Comparison of ENCODE assay signal across 10 cellular contexts in genomic region chr17:44211281-44212265, GRCh38. TPM values are rescaled to one million over a fixed set of nuclear protein-coding genes. Genes with fewer than 3 reads are reported as not detected.
DNase-seq lines count a peak whose midpoint lies in the region; ATAC-seq and TF ChIP-seq lines count a peak whose summit lies in the region.
"Had no signal": no experiment of that assay in that cellular context is flagged by ENCODE, and none has a peak within 500 bp of the region (broad histone marks: within the 10 kb centered on the region; RNA-seq: fewer than 3 reads in every experiment).

No MANE protein-coding gene starts in this region.

- no peaks in the 10 kb centered on the region for H3K27me3 Mint-ChIP-seq in activated naive CD4-positive, alpha-beta T cell treated with anti-CD3 and anti-CD28 coated beads, Interleukin-2, amount 10 ng/mL, durations not matched to agents 7 days and 5 days
- no peaks in the 10 kb centered on the region for H3K27me3 Mint-ChIP-seq in activated naive CD8-positive, alpha-beta T cell treated with anti-CD3 and anti-CD28 coated beads for 36 hours

- no peak for DNase-seq in activated naive CD4-positive, alpha-beta T cell treated with anti-CD3 and anti-CD28 coated beads, Interleukin-2, amount 10 ng/mL, durations not matched to agents 7 days and 5 days
- no peak for DNase-seq in activated naive CD4-positive, alpha-beta T cell treated with anti-CD3 and anti-CD28 coated beads, Interleukin-2, amount 50 U/mL, for 16 hours
- no peak for DNase-seq in activated naive CD8-positive, alpha-beta T cell treated with anti-CD3 and anti-CD28 coated beads for 36 hours
- DNase-seq in substantia nigra (lab: John Stamatoyannopoulos, UW) (no peak), NCI-H774 (lab: John Stamatoyannopoulos, UW) (no peak), gastrocnemius medialis (no peak)
- DNase-seq: left colon; NCI-H526; stimulated activated CD4-positive, alpha-beta T cell treated with anti-CD3 and anti-CD28 coated beads, Interleukin-4, amount 100 ng/mL, for 1 hour had no signal

- CTCF ChIA-PET in activated naive CD4-positive, alpha-beta T cell treated with anti-CD3 and anti-CD28 coated beads, Interleukin-2, amount 10 ng/mL, durations not matched to agents 7 days and 5 days (lab: Charles Lee), result interaction anchor here (1.2 to 4.8 kb wide), 11 partner anchors 10 to 152 kb away, joined by 3 to 47 read pairs (median 13); partner anchors contain the start of genes FAM171A2 and GRN

- TF ChIP-seq POLR2A in gastrocnemius medialis (IDR thresholded peaks at IDR 0.05), result no peak

- H3K4me1 Mint-ChIP-seq in activated naive CD4-positive, alpha-beta T cell treated with anti-CD3 and anti-CD28 coated beads, Interleukin-2, amount 10 ng/mL, durations not matched to agents 7 days and 5 days, result peaks cover 67% of the 10 kb centered on the region
- peaks cover 63% of the 10 kb centered on the region for H3K4me1 Mint-ChIP-seq in activated naive CD8-positive, alpha-beta T cell treated with anti-CD3 and anti-CD28 coated beads for 36 hours

- intact Hi-C loops in gastrocnemius medialis (cut with DNase I; ENCODE audit: low total_unique reads), result loop anchor here (5.0 kb wide), 2 partner anchors 39 to 136 kb away; partner anchors contain the start of genes ASB16 and GRN

- no peak overlapping the region for H3K4me3 ChIP-seq in gastrocnemius medialis

- H3K9me3 ChIP-seq in gastrocnemius medialis, result no peaks in the 10 kb centered on the region

- H3K9me3 Mint-ChIP-seq in activated naive CD4-positive, alpha-beta T cell treated with anti-CD3 and anti-CD28 coated beads, Interleukin-2, amount 10 ng/mL, durations not matched to agents 7 days and 5 days, result no peaks in the 10 kb centered on the region
- peaks cover 4% of the 10 kb centered on the region for H3K9me3 Mint-ChIP-seq in activated naive CD8-positive, alpha-beta T cell treated with anti-CD3 and anti-CD28 coated beads for 36 hours

- H3K27ac ChIP-seq in substantia nigra (ENCODE audit: low read depth, low read length, poor library complexity, severe bottlenecking), result peak overlapping the region; percentile 79
- peak overlapping the region in 2 of 4 donors; percentile 52 to 80 for H3K27ac ChIP-seq in gastrocnemius medialis

- H3K27me3 ChIP-seq in gastrocnemius medialis, result no peaks in the 10 kb centered on the region

- no peak for TF ChIP-seq CTCF in gastrocnemius medialis (IDR thresholded peaks at IDR 0.05 in 4 of 5, conservative IDR thresholded peaks at IDR 0.05 in 1 of 5)

- H3K4me1 ChIP-seq in gastrocnemius medialis, result peaks cover 36 to 48% of the 10 kb centered on the region in 2 donors

- peaks cover 0 to 58% of the 10 kb centered on the region in 2 donors for H3K36me3 ChIP-seq in gastrocnemius medialis

- H3K27ac Mint-ChIP-seq in activated naive CD4-positive, alpha-beta T cell treated with anti-CD3 and anti-CD28 coated beads, Interleukin-2, amount 10 ng/mL, durations not matched to agents 7 days and 5 days, result peak overlapping the region; percentile 71
- H3K27ac Mint-ChIP-seq in activated naive CD8-positive, alpha-beta T cell treated with anti-CD3 and anti-CD28 coated beads for 36 hours, result peak overlapping the region; percentile 85

- no peak overlapping the region for H3K4me3 Mint-ChIP-seq in activated naive CD4-positive, alpha-beta T cell treated with anti-CD3 and anti-CD28 coated beads, Interleukin-2, amount 10 ng/mL, durations not matched to agents 7 days and 5 days
- peak overlapping the region; percentile 58 for H3K4me3 Mint-ChIP-seq in activated naive CD8-positive, alpha-beta T cell treated with anti-CD3 and anti-CD28 coated beads for 36 hours

- H3K36me3 Mint-ChIP-seq in activated naive CD4-positive, alpha-beta T cell treated with anti-CD3 and anti-CD28 coated beads, Interleukin-2, amount 10 ng/mL, durations not matched to agents 7 days and 5 days, result peaks cover 74% of the 10 kb centered on the region
- peaks cover 77% of the 10 kb centered on the region for H3K36me3 Mint-ChIP-seq in activated naive CD8-positive, alpha-beta T cell treated with anti-CD3 and anti-CD28 coated beads for 36 hours

- in situ Hi-C loops in gastrocnemius medialis (cut with MboI; ENCODE audit: low sequenced_read_pairs in 4 of 4), result loop anchor here in 3 of 4 donors (5.0 to 25.0 kb wide), 2 partner anchors 121 to 301 kb away; partner anchors contain the start of gene GPATCH8 (in 3 of the 3)

- no peak for ATAC-seq in gastrocnemius medialis

RNA-seq across cellular contexts. Expression of gene UBTF, which starts 7.9 kb away (rescaled TPM):
- total RNA-seq in activated naive CD8-positive, alpha-beta T cell treated with anti-CD3 and anti-CD28 coated beads for 36 hours, result 100 to 1,000 TPM; 158 to 169 TPM
- total RNA-seq in gastrocnemius medialis, result 10 to 100 TPM; 36.2 to 64.3 (median 46.0) TPM

RNA-seq across cellular contexts. Expression of gene ATXN7L3, which starts 11.9 kb away (rescaled TPM):
- 10 to 100 TPM; 78.7 to 83.4 TPM for total RNA-seq in activated naive CD8-positive, alpha-beta T cell treated with anti-CD3 and anti-CD28 coated beads for 36 hours
- 10 to 100 TPM; 39.3 to 46.0 (median 40.6) TPM for total RNA-seq in gastrocnemius medialis

RNA-seq across cellular contexts. Expression of gene TMUB2, which starts 24.8 kb away (rescaled TPM):
- total RNA-seq in activated naive CD8-positive, alpha-beta T cell treated with anti-CD3 and anti-CD28 coated beads for 36 hours, result 10 to 100 TPM; 17.1 to 18.2 TPM
- 10 to 100 TPM; 25.6 to 34.7 (median 27.4) TPM for total RNA-seq in gastrocnemius medialis

RNA-seq across cellular contexts. Expression of gene ASB16, which starts 41.1 kb away (rescaled TPM):
- not detected for total RNA-seq in activated naive CD8-positive, alpha-beta T cell treated with anti-CD3 and anti-CD28 coated beads for 36 hours
- total RNA-seq in gastrocnemius medialis, result 100 to 1,000 TPM in 1 of 4 donors, 10 to 100 TPM in 3; 13.2 to 134 (median 34.2) TPM
- total RNA-seq: M059J had no signal

RNA-seq across cellular contexts. Expression of gene SLC4A1, which starts 56.4 kb away (rescaled TPM):
- total RNA-seq in activated naive CD8-positive, alpha-beta T cell treated with anti-CD3 and anti-CD28 coated beads for 36 hours, result not detected
- under 1 TPM in 2 of 4 donors, not detected in 2; 0.11 to 0.20 TPM for total RNA-seq in gastrocnemius medialis
- total RNA-seq: left colon, M059J had no signal
